8 cellular contexts compared by ENCODE assay signal in genomic region chr7:102425639-102426267, GRCh38. TPM values are rescaled to one million over a fixed set of nuclear protein-coding genes. Genes with fewer than 3 reads are reported as not detected.
A peak's percentile ranks its signal among the peaks of the same experiment; 100 is the strongest.
DNase-seq lines count a peak whose midpoint lies in the region; ATAC-seq and TF ChIP-seq lines count a peak whose summit lies in the region.

No MANE protein-coding gene starts in this region.

- peak overlapping the region; percentile 100 for H3K27ac Mint-ChIP-seq in T-helper 1 cell treated with Interleukin-12 subunit alpha and Interleukin-12 subunit beta and Interleukin-4 antibody, amounts not matched to agents 30 μg/mL and 1 μg/mL, for 36 hours
- peak overlapping the region; percentile 100 for H3K27ac Mint-ChIP-seq in naive thymus-derived CD8-positive, alpha-beta T cell

- H3K36me3 ChIP-seq in ascending aorta (peaks cover 23 to 54% of the 10 kb centered on the region in 2 donors), BE2C (peaks cover 44% of the 10 kb centered on the region)

- H3K27ac ChIP-seq in ascending aorta (peak overlapping the region; percentile 38 to 39), substantia nigra (ENCODE audit: low read depth, low read length, poor library complexity, severe bottlenecking) (peak overlapping the region; percentile 63)

- peaks cover 58% of the 10 kb centered on the region for H3K4me1 Mint-ChIP-seq in T-helper 1 cell treated with Interleukin-12 subunit alpha and Interleukin-12 subunit beta and Interleukin-4 antibody, amounts not matched to agents 30 μg/mL and 1 μg/mL, for 36 hours (ENCODE audit: low read depth)
- peaks cover 37 to 96% (median 76%) of the 10 kb centered on the region in 4 donors for H3K4me1 Mint-ChIP-seq in naive thymus-derived CD8-positive, alpha-beta T cell

- intact Hi-C loops in ascending aorta (cut with DNase I) = no loop called here

- peak; percentile 52 for ATAC-seq in GM18858 (IDR thresholded peaks at IDR 0.05; ENCODE audit: unreplicated experiment)
- ATAC-seq in HG02973 (IDR thresholded peaks at IDR 0.05; ENCODE audit: unreplicated experiment) = peak; percentile 64
- ATAC-seq in naive thymus-derived CD8-positive, alpha-beta T cell = peak; percentile 80 to 86

- H3K4me3 Mint-ChIP-seq in T-helper 1 cell treated with Interleukin-12 subunit alpha and Interleukin-12 subunit beta and Interleukin-4 antibody, amounts not matched to agents 30 μg/mL and 1 μg/mL, for 36 hours = peak overlapping the region; percentile 87
- H3K4me3 Mint-ChIP-seq in naive thymus-derived CD8-positive, alpha-beta T cell = peak overlapping the region; percentile 80 to 94 (median 89)

- H3K4me1 ChIP-seq in ascending aorta (no peaks in the 10 kb centered on the region), BE2C (no peaks in the 10 kb centered on the region)

- CTCF ChIA-PET in HEK293T (lab: Yijun Ruan, JAX) = no interaction called here

- DNase-seq in ascending aorta (ENCODE audit: low spot score in 2 of 2) (peak in 1 of 2 donors; percentile 31), substantia nigra (lab: John Stamatoyannopoulos, UW) (peak in 27 of 49 donors; percentile 3 to 73 (median 24)), BE2C (no peak), HEK293T (ENCODE audit: extremely low spot score) (no peak)
- DNase-seq in naive thymus-derived CD8-positive, alpha-beta T cell = peak in 9 of 10 donors; percentile 70 to 92 (median 83)

- no peaks in the 10 kb centered on the region for H3K27me3 Mint-ChIP-seq in T-helper 1 cell treated with Interleukin-12 subunit alpha and Interleukin-12 subunit beta and Interleukin-4 antibody, amounts not matched to agents 30 μg/mL and 1 μg/mL, for 36 hours (ENCODE audit: low read depth)
- no peaks in the 10 kb centered on the region for H3K27me3 Mint-ChIP-seq in naive thymus-derived CD8-positive, alpha-beta T cell

- TF ChIP-seq CTCF in ascending aorta (IDR thresholded peaks at IDR 0.05) (no peak), BE2C (IDR thresholded peaks at IDR 0.05; ENCODE audit: low read depth, low read length) (no peak)

- no peaks in the 10 kb centered on the region for H3K9me3 Mint-ChIP-seq in T-helper 1 cell treated with Interleukin-12 subunit alpha and Interleukin-12 subunit beta and Interleukin-4 antibody, amounts not matched to agents 30 μg/mL and 1 μg/mL, for 36 hours
- peaks cover 0 to 6% (median 0%) of the 10 kb centered on the region in 9 donors for H3K9me3 Mint-ChIP-seq in naive thymus-derived CD8-positive, alpha-beta T cell

- H3K36me3 Mint-ChIP-seq in T-helper 1 cell treated with Interleukin-12 subunit alpha and Interleukin-12 subunit beta and Interleukin-4 antibody, amounts not matched to agents 30 μg/mL and 1 μg/mL, for 36 hours (ENCODE audit: low read depth) = peaks cover 37% of the 10 kb centered on the region
- peaks cover 0 to 7% (median 5%) of the 10 kb centered on the region in 3 donors for H3K36me3 Mint-ChIP-seq in naive thymus-derived CD8-positive, alpha-beta T cell

- POLR2A ChIA-PET in naive thymus-derived CD8-positive, alpha-beta T cell (lab: Charles Lee) = interaction anchor here (0.6 to 15.8 kb wide), 16 partner anchors 8 to 1998 kb away, joined by 3 to 449 read pairs (median 6); partner anchors contain the start of genes ALKBH4, ARMC10, LRWD1 and ORAI2
- POLR2A ChIA-PET in HEK293T (lab: Yijun Ruan, JAX) = no interaction called here

- H3K27me3 ChIP-seq in ascending aorta (no peaks in the 10 kb centered on the region), BE2C (no peaks in the 10 kb centered on the region)

- no peaks in the 10 kb centered on the region for H3K9me3 ChIP-seq in ascending aorta
- H3K9me3 ChIP-seq in BE2C = no peaks in the 10 kb centered on the region

- H3K4me3 ChIP-seq in ascending aorta (no peak overlapping the region), BE2C (ENCODE audit: low read depth, low read length) (no peak overlapping the region)

TF ChIP-seq in HEK293T, 16 proteins besides CTCF, POLR2A, EP300 and RAD21:
- TF ChIP-seq ELF4 (IDR thresholded peaks at IDR 0.05) (no peak), L3MBTL2 (conservative IDR thresholded peaks at IDR 0.05) (no peak)

RNA-seq across cellular contexts. Expression of gene ORAI2, which starts 7.6 kb away (rescaled TPM):
- total RNA-seq in ascending aorta = 45.1 TPM
- 10 to 100 TPM; 29.1 to 33.6 TPM for total RNA-seq in naive thymus-derived CD8-positive, alpha-beta T cell
- 10 to 100 TPM; 35.9 to 54.4 (median 37.2) TPM for polyA plus RNA-seq in naive thymus-derived CD8-positive, alpha-beta T cell
- 50.6 TPM for polyA plus RNA-seq in BE2C (2012; ENCODE audit: insufficient read depth, insufficient read length, low read depth)

RNA-seq across cellular contexts. Expression of gene PRKRIP1, which starts 29.6 kb away (rescaled TPM):
- 23.6 TPM for total RNA-seq in ascending aorta
- total RNA-seq in naive thymus-derived CD8-positive, alpha-beta T cell = 10 to 100 TPM; 47.9 TPM
- 10 to 100 TPM; 13.4 to 27.0 (median 17.7) TPM for polyA plus RNA-seq in naive thymus-derived CD8-positive, alpha-beta T cell
- polyA plus RNA-seq in BE2C (2012; ENCODE audit: insufficient read depth, insufficient read length, low read depth) = 70.4 TPM

RNA-seq across cellular contexts. Expression of gene ALKBH4, which starts 38.9 kb away (rescaled TPM):
- 26.4 TPM for total RNA-seq in ascending aorta
- 10 to 100 TPM in 1 of 2 experiments, 1 to 10 TPM in 1; 9.9 to 12.9 TPM for total RNA-seq in naive thymus-derived CD8-positive, alpha-beta T cell
- 10 to 100 TPM; 14.8 to 17.3 (median 16.4) TPM for polyA plus RNA-seq in naive thymus-derived CD8-positive, alpha-beta T cell
- polyA plus RNA-seq in BE2C (2012; ENCODE audit: insufficient read depth, insufficient read length, low read depth) = 41.7 TPM

RNA-seq across cellular contexts. Expression of gene LRWD1, which starts 39.0 kb away (rescaled TPM):
- total RNA-seq in ascending aorta = 24.4 TPM
- total RNA-seq in naive thymus-derived CD8-positive, alpha-beta T cell = 10 to 100 TPM; 21.6 to 23.6 TPM
- 10 to 100 TPM in 2 of 3 donors, 1 to 10 TPM in 1; 7.2 to 14.5 (median 11.4) TPM for polyA plus RNA-seq in naive thymus-derived CD8-positive, alpha-beta T cell
- polyA plus RNA-seq in BE2C (2012; ENCODE audit: insufficient read depth, insufficient read length, low read depth) = 102 TPM

RNA-seq across cellular contexts. Expression of gene POLR2J, which starts 53.0 kb away (rescaled TPM):
- 40.8 TPM for total RNA-seq in ascending aorta
- total RNA-seq in naive thymus-derived CD8-positive, alpha-beta T cell = 10 to 100 TPM; 44.3 to 44.4 TPM
- 100 to 1,000 TPM in 2 of 3 donors, 10 to 100 TPM in 1; 65.6 to 112 (median 103) TPM for polyA plus RNA-seq in naive thymus-derived CD8-positive, alpha-beta T cell
- 125 TPM for polyA plus RNA-seq in BE2C (2012; ENCODE audit: insufficient read depth, insufficient read length, low read depth)

Comparison
In these comparisons a context has a peak if more than half of its experiments do, and no peak if none do; other contexts are left out.
1. DNase-seq: peak in naive thymus-derived CD8-positive, alpha-beta T cell (9 of 10) and substantia nigra (27 of 49); none in BE2C (single experiment) and HEK293T (single experiment).
2. Peak in every context shown above with its lines, with median percentiles within 50 percentile points of each other: ATAC-seq.